In genomic region chr9:37332581-37332980, GRCh38 we compare ENCODE assay signal across 1 cellular context.
A peak's percentile ranks its signal among the peaks of the same experiment; 100 is the strongest.
TF ChIP-seq lines count a peak whose summit lies in the region.

No MANE protein-coding gene starts in this region.

TF ChIP-seq in H1, 55 proteins besides CTCF, POLR2A, EP300 and RAD21:
- TF ChIP-seq RXRA (IDR thresholded peaks at IDR 0.05; ENCODE audit: insufficient read depth, low read depth, low read length) (no peak), USF2 (IDR thresholded peaks at IDR 0.05; ENCODE audit: low read length) (no peak), JUN (IDR thresholded peaks at IDR 0.05; ENCODE audit: low read depth, low read length) (no peak), HDAC2 (IDR thresholded peaks at IDR 0.05; ENCODE audit: borderline replicate concordance in 1 of 2, low read depth in 2 of 2, low read length in 2 of 2) (no peak), MAX (IDR thresholded peaks at IDR 0.05) (no peak), CEBPB (IDR thresholded peaks at IDR 0.05; ENCODE audit: low read depth, low read length) (no peak), MAFK (IDR thresholded peaks at IDR 0.05; ENCODE audit: low read depth, low read length) (peak; percentile 53; the same call in 1 of the 2 replicates), ATF3 (IDR thresholded peaks at IDR 0.05; ENCODE audit: insufficient read depth, low read depth, low read length) (no peak)
